In the genomic region with DNA sequence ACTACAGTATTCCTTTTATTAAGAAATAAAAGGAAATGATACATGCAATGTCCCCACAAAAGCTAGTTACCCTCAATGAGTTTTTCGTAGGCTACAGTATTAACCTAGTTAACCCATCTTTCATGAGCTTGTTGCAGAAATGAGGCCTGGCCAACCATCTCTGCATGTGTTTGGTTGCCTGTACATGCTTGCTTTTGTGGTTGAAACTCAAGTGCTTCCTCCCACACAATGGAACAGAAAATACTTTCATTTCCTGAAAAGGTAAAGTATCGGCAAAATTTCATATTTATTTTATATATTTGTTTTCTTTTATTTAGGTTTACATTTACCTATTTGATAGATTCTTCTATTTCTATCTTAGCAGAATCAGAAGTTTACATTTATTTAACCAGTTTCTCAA, we compare ENCODE assay signal across 11 cellular contexts.
DNase-seq lines count a peak whose midpoint lies in the region; ATAC-seq and TF ChIP-seq lines count a peak whose summit lies in the region.
"Had no signal": no experiment of that assay in that cellular context is flagged by ENCODE, and none has a peak within 500 bp of the region (broad histone marks: within the 10 kb centered on the region; RNA-seq: fewer than 3 reads in every experiment).

No MANE protein-coding gene starts in this region.

- H3K79me2 ChIP-seq in DOHH2 (ENCODE audit: control insufficient read depth, low read length) (no peaks in the 10 kb centered on the region), Karpas-422 (ENCODE audit: low read length) (no peaks in the 10 kb centered on the region), SK-N-SH (ENCODE audit: insufficient read depth) (no peaks in the 10 kb centered on the region), GM23338 (replicated peaks; ENCODE audit: insufficient read depth) (no peaks in the 10 kb centered on the region)

- TF ChIP-seq EP300 in SK-N-SH (IDR thresholded peaks at IDR 0.05; ENCODE audit: borderline replicate concordance in 1 of 2, low read depth in 1 of 2, low read length in 1 of 2): no peak

- TF ChIP-seq CTCF in DOHH2 (IDR thresholded peaks at IDR 0.05; ENCODE audit: low read depth, low read length, poor library complexity, severe bottlenecking) (no peak), SK-N-SH (IDR thresholded peaks at IDR 0.05) (no peak), GM23338 (conservative IDR thresholded peaks at IDR 0.05; ENCODE audit: low read depth in 2 of 2) (no peak)

- H3K9ac ChIP-seq in Karpas-422 (ENCODE audit: low read length) (no peak overlapping the region), SK-N-SH (no peak overlapping the region)

- no peak overlapping the region for H3K4me3 Mint-ChIP-seq in GM23338

- no peaks in the 10 kb centered on the region for H3K36me3 Mint-ChIP-seq in GM23338 (ENCODE audit: low read depth)

- CTCF ChIA-PET in SK-N-SH (lab: Yijun Ruan, JAX): no interaction called here

- H3K36me3 ChIP-seq in DOHH2 (ENCODE audit: control insufficient read depth, low read length) (no peaks in the 10 kb centered on the region), Karpas-422 (ENCODE audit: insufficient read depth, low read length) (no peaks in the 10 kb centered on the region), SK-N-SH (replicated peaks in 1 of 2; ENCODE audit: control insufficient read depth in 1 of 2, insufficient read depth in 2 of 2, low read length in 1 of 2) (no peaks in the 10 kb centered on the region), GM23338 (ENCODE audit: insufficient read depth) (no peaks in the 10 kb centered on the region)
- H3K36me3 ChIP-seq: adrenal gland had no signal

- no peaks in the 10 kb centered on the region for H4K20me1 ChIP-seq in DOHH2 (ENCODE audit: control insufficient read depth, insufficient read depth, low read depth, low read length)
- no peaks in the 10 kb centered on the region for H4K20me1 ChIP-seq in Karpas-422 (ENCODE audit: insufficient read depth, low read depth, low read length)
- H4K20me1 ChIP-seq in SK-N-SH (ENCODE audit: insufficient read depth): no peaks in the 10 kb centered on the region
- no peaks in the 10 kb centered on the region for H4K20me1 ChIP-seq in GM23338 (replicated peaks; ENCODE audit: insufficient read depth)

- no peaks in the 10 kb centered on the region for H3K9me3 Mint-ChIP-seq in GM23338

- H3K27me3 Mint-ChIP-seq in GM23338 (ENCODE audit: insufficient read depth, low read depth, poor library complexity): no peaks in the 10 kb centered on the region

- H2AFZ ChIP-seq in Karpas-422 (ENCODE audit: low read length) (no peak overlapping the region), SK-N-SH (ENCODE audit: low read depth) (no peak overlapping the region), GM23338 (no peak overlapping the region)

- POLR2A ChIA-PET in SK-N-SH (lab: Yijun Ruan, JAX): no interaction called here

- H3K27me3 ChIP-seq in DOHH2 (ENCODE audit: control insufficient read depth, low read length) (no peaks in the 10 kb centered on the region), Karpas-422 (ENCODE audit: low read length) (no peaks in the 10 kb centered on the region), SK-N-SH (ENCODE audit: insufficient read depth) (no peaks in the 10 kb centered on the region), GM23338 (ENCODE audit: insufficient read depth) (no peaks in the 10 kb centered on the region)

- peak overlapping the region; percentile 68 for H3K27ac ChIP-seq in DOHH2 (ENCODE audit: low read depth, low read length)
- no peak overlapping the region for H3K27ac ChIP-seq in Karpas-422 (ENCODE audit: low read length)
- H3K27ac ChIP-seq in SK-N-SH (ENCODE audit: low read depth in 2 of 2, low read length in 1 of 2): no peak overlapping the region
- H3K27ac ChIP-seq in GM23338 (ENCODE audit: low read depth): no peak overlapping the region
- H3K27ac ChIP-seq: adrenal gland had no signal

- H3K4me2 ChIP-seq in DOHH2 (ENCODE audit: low read length): peak overlapping the region; percentile 68
- H3K4me2 ChIP-seq in Karpas-422 (ENCODE audit: low read depth, low read length, poor library complexity, severe bottlenecking): peak overlapping the region; percentile 32
- no peak overlapping the region for H3K4me2 ChIP-seq in SK-N-SH
- no peak overlapping the region for H3K4me2 ChIP-seq in GM23338

- H3K4me1 Mint-ChIP-seq in GM23338: peaks cover 14% of the 10 kb centered on the region

- H3K9me2 ChIP-seq in DOHH2 (replicated peaks; ENCODE audit: control insufficient read depth, low read length): no peaks in the 10 kb centered on the region
- no peaks in the 10 kb centered on the region for H3K9me2 ChIP-seq in Karpas-422 (replicated peaks; ENCODE audit: insufficient read depth, low read length)
- no peaks in the 10 kb centered on the region for H3K9me2 ChIP-seq in SK-N-SH
- H3K9me2 ChIP-seq in GM23338 (ENCODE audit: insufficient read depth): no peaks in the 10 kb centered on the region

- DNase-seq in Karpas-422 (no peak), SK-N-SH (no peak), GM23338 (ENCODE audit: low spot score) (no peak), DMS 273 treated with DMSO at 0.1 percent for 48 hours (lab: John Stamatoyannopoulos, UW) (no peak)
- DNase-seq in activated naive CD4-positive, alpha-beta T cell treated with Interleukin-2 at 50 U/mL for 16 hours: no peak
- DNase-seq: activated CD4-positive, alpha-beta T cell treated with anti-CD3 and anti-CD28 coated beads for 48 hours; adrenal gland had no signal

- ATAC-seq in GM19372 (IDR thresholded peaks at IDR 0.05; ENCODE audit: low read depth, unreplicated experiment) (peak; percentile 100), HG02884 (IDR thresholded peaks at IDR 0.05; ENCODE audit: unreplicated experiment) (peak; percentile 99), GM23338 (no peak)
- ATAC-seq: Panc1 had no signal

- H3K4me1 ChIP-seq in DOHH2 (ENCODE audit: control insufficient read depth, low read length): peaks cover 74% of the 10 kb centered on the region
- no peaks in the 10 kb centered on the region for H3K4me1 ChIP-seq in Karpas-422 (ENCODE audit: low read length)
- no peaks in the 10 kb centered on the region for H3K4me1 ChIP-seq in SK-N-SH (ENCODE audit: control insufficient read depth in 1 of 2, insufficient read depth in 2 of 2, low read depth in 1 of 2, low read length in 1 of 2)
- H3K4me1 ChIP-seq in GM23338 (ENCODE audit: insufficient read depth): peaks cover 10% of the 10 kb centered on the region; the same call in 1 of the 2 replicates
- H3K4me1 ChIP-seq: adrenal gland had no signal

- no peak for TF ChIP-seq RAD21 in SK-N-SH (IDR thresholded peaks at IDR 0.05; ENCODE audit: low read length)

- no peaks in the 10 kb centered on the region for H3K9me3 ChIP-seq in DOHH2 (ENCODE audit: control insufficient read depth, insufficient read depth, low read length)
- no peaks in the 10 kb centered on the region for H3K9me3 ChIP-seq in Karpas-422 (ENCODE audit: low read length)
- no peaks in the 10 kb centered on the region for H3K9me3 ChIP-seq in SK-N-SH
- H3K9me3 ChIP-seq: adrenal gland had no signal

- H3F3A ChIP-seq in DOHH2 (ENCODE audit: control insufficient read depth, insufficient read depth) (0 out of 2 replicates have a peak, but pooled peaks cover 8% of the 10 kb centered on the region), SK-N-SH (replicated peaks; ENCODE audit: insufficient read depth) (no peaks in the 10 kb centered on the region), GM23338 (replicated peaks; ENCODE audit: low read depth) (no peaks in the 10 kb centered on the region)

- H3K4me3 ChIP-seq in DOHH2 (ENCODE audit: low read length) (peak overlapping the region; percentile 46), Karpas-422 (ENCODE audit: low read length) (no peak overlapping the region), SK-N-SH (ENCODE audit: low read depth in 2 of 2, low read length in 1 of 2) (no peak overlapping the region), GM23338 (no peak overlapping the region)
- H3K4me3 ChIP-seq: adrenal gland had no signal

- H3K27ac Mint-ChIP-seq in GM23338: no peak overlapping the region

- 21% methylated on average over 2 of the region's 2 CpGs for WGBS in SK-N-SH (ENCODE audit: low lambda C conversion rate)

TF ChIP-seq in SK-N-SH, 30 proteins besides CTCF, POLR2A, EP300 and RAD21 (continues in another document):
- TF ChIP-seq CHD2 (IDR thresholded peaks at IDR 0.05; ENCODE audit: low read length, partially characterized antibody): no peak
- TF ChIP-seq ZBTB33 (IDR thresholded peaks at IDR 0.05; ENCODE audit: borderline replicate concordance, low read depth): no peak
- TF ChIP-seq TCF12 (IDR thresholded peaks at IDR 0.05): no peak
- TF ChIP-seq GATA2 (CRISPR knock-in tag; IDR thresholded peaks at IDR 0.05): no peak

TF ChIP-seq in GM23338, 12 proteins besides CTCF, POLR2A, EP300 and RAD21 (continues in another document):
- no peak for TF ChIP-seq JUNB (IDR thresholded peaks at IDR 0.05; ENCODE audit: unreplicated experiment)
- TF ChIP-seq, protein P1, sequence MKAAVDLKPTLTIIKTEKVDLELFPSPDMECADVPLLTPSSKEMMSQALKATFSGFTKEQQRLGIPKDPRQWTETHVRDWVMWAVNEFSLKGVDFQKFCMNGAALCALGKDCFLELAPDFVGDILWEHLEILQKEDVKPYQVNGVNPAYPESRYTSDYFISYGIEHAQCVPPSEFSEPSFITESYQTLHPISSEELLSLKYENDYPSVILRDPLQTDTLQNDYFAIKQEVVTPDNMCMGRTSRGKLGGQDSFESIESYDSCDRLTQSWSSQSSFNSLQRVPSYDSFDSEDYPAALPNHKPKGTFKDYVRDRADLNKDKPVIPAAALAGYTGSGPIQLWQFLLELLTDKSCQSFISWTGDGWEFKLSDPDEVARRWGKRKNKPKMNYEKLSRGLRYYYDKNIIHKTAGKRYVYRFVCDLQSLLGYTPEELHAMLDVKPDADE (IDR thresholded peaks at IDR 0.05): no peak
- no peak for TF ChIP-seq NANOG (IDR thresholded peaks at IDR 0.05; ENCODE audit: borderline replicate concordance)

Comparison
In these comparisons a context has a peak if more than half of its experiments do, and no peak if none do; other contexts are left out.
1. H3K4me2 ChIP-seq: peak in DOHH2 (single experiment) and Karpas-422 (single experiment); none in SK-N-SH (single experiment) and GM23338 (single experiment).